ENCODE assay signal across 7 cellular contexts in the genomic region with DNA sequence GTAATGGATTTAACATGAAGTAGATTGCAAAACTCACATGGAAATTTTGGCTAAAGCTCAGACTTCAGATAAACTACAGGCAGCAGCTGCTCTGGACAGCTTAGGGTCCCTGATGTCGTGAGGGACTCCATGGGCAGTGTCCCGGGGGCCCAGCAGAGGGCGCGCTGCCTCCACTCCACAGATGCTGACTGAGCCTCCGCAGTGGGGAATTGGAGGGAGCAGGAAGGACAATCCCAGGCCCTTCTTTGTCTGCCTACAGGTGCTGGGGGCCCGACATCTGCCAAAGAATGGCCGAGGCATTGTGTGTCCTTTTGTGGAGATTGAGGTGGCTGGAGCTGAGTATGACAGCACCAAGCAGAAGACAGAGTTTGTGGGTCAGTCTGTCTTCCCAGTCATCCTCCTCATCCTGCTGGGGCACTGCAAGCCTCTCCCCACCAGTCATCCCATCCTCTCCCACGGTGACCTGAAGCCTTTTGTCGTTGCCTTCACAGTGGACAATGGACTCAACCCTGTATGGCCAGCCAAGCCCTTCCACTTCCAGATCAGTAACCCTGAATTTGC. TPM values are rescaled to one million over a fixed set of nuclear protein-coding genes. Genes with fewer than 3 reads are reported as not detected.
DNase-seq lines count a peak whose midpoint lies in the region; ATAC-seq, FAIRE-seq and TF ChIP-seq lines count a peak whose summit lies in the region.

No MANE protein-coding gene starts in this region.

- DNase-seq in GM12891 (ENCODE audit: insufficient read length, low spot score) = peak; percentile 67
- peak; percentile 68 for DNase-seq in M059J (ENCODE audit: low read depth)
- DNase-seq in SW480 (ENCODE audit: low spot score) = peak; percentile 79
- DNase-seq in activated naive CD8-positive, alpha-beta T cell treated with anti-CD3 and anti-CD28 coated beads, Interleukin-2, amount 50 U/mL, for 24 hours = peak; percentile 74
- DNase-seq in heart right ventricle = peak; percentile 89 to 90
- peak; percentile 22 for DNase-seq in pulmonary artery endothelial cell (ENCODE audit: low read depth, low spot score)
- DNase-seq in upper lobe of right lung = peak; percentile 88

- no peak for TF ChIP-seq POLR2A in GM12891 (IDR thresholded peaks at IDR 0.05; ENCODE audit: low read depth, low read length)

- peak overlapping the region; percentile 66 to 93 (median 85) for H3K27ac ChIP-seq in heart right ventricle
- H3K27ac ChIP-seq in upper lobe of right lung = peak overlapping the region; percentile 63

- ATAC-seq in activated naive CD8-positive, alpha-beta T cell treated with anti-CD3 and anti-CD28 coated beads, Interleukin-2, amount 50 U/mL, for 24 hours = peak; percentile 76
- ATAC-seq in heart right ventricle (peak; percentile 79 to 89 (median 85)), upper lobe of right lung (peak; percentile 90)

- H3K27me3 ChIP-seq in heart right ventricle (no peaks in the 10 kb centered on the region), upper lobe of right lung (no peaks in the 10 kb centered on the region)

- H3K36me3 ChIP-seq in heart right ventricle (peaks cover 0 to 96% (median 47%) of the 10 kb centered on the region in 9 donors), upper lobe of right lung (peaks cover 77% of the 10 kb centered on the region)

- intact Hi-C loops in heart right ventricle (cut with DNase I) = loop anchor here (1.0 to 10.0 kb wide), 14 partner anchors 36 to 239 kb away; a partner anchor contains a TSS
- intact Hi-C loops in upper lobe of right lung (cut with DNase I) = loop anchor here (5.0 kb wide), 1 partner anchor 164 kb away; no protein-coding TSS in a partner anchor

- H3K4me1 Mint-ChIP-seq in activated naive CD8-positive, alpha-beta T cell treated with anti-CD3 and anti-CD28 coated beads, Interleukin-2, amount 50 U/mL, for 24 hours = peaks cover 16% of the 10 kb centered on the region

- no peaks in the 10 kb centered on the region for H3K9me3 Mint-ChIP-seq in activated naive CD8-positive, alpha-beta T cell treated with anti-CD3 and anti-CD28 coated beads, Interleukin-2, amount 50 U/mL, for 24 hours

- TF ChIP-seq CTCF in heart right ventricle (IDR thresholded peaks at IDR 0.05) (peak; percentile 94 to 99 (median 98)), upper lobe of right lung (IDR thresholded peaks at IDR 0.05) (peak; percentile 97)

- WGBS in heart right ventricle, 2 donors = 7 to 15% methylated on average over 9 of the region's 9 CpGs

- peaks cover 64% of the 10 kb centered on the region for H3K36me3 Mint-ChIP-seq in activated naive CD8-positive, alpha-beta T cell treated with anti-CD3 and anti-CD28 coated beads, Interleukin-2, amount 50 U/mL, for 24 hours (ENCODE audit: low read depth)

- no peaks in the 10 kb centered on the region for H3K9me3 ChIP-seq in heart right ventricle
- no peaks in the 10 kb centered on the region for H3K9me3 ChIP-seq in upper lobe of right lung

- H3K4me1 ChIP-seq in heart right ventricle (peaks cover 30 to 72% (median 62%) of the 10 kb centered on the region in 9 donors), upper lobe of right lung (peaks cover 32% of the 10 kb centered on the region)

- H3K27me3 Mint-ChIP-seq in activated naive CD8-positive, alpha-beta T cell treated with anti-CD3 and anti-CD28 coated beads, Interleukin-2, amount 50 U/mL, for 24 hours = no peaks in the 10 kb centered on the region

- H3K4me3 ChIP-seq in heart right ventricle (peak overlapping the region in 1 of 10 donors; percentile 0), upper lobe of right lung (no peak overlapping the region)

- H3K27ac Mint-ChIP-seq in activated naive CD8-positive, alpha-beta T cell treated with anti-CD3 and anti-CD28 coated beads, Interleukin-2, amount 50 U/mL, for 24 hours = peak overlapping the region; percentile 60

- H3K4me3 Mint-ChIP-seq in activated naive CD8-positive, alpha-beta T cell treated with anti-CD3 and anti-CD28 coated beads, Interleukin-2, amount 50 U/mL, for 24 hours = no peak overlapping the region

- FAIRE-seq in GM12891 (lab: Jason Lieb, UNC) = peak; percentile 86

TF ChIP-seq in GM12891, 5 proteins besides CTCF, POLR2A, EP300 and RAD21:
- TF ChIP-seq PAX5 (IDR thresholded peaks at IDR 0.05; ENCODE audit: insufficient read depth, low read length, severe bottlenecking) (no peak), SPI1 (IDR thresholded peaks at IDR 0.05; ENCODE audit: low read depth, low read length) (no peak), POLR2AphosphoS5 (IDR thresholded peaks at IDR 0.05; ENCODE audit: low read depth, low read length) (no peak), POU2F2 (IDR thresholded peaks at IDR 0.05; ENCODE audit: low read depth, low read length) (no peak), TAF1 (IDR thresholded peaks at IDR 0.05; ENCODE audit: low read depth, low read length) (no peak)

RNA-seq across cellular contexts. Expression of a gene that starts 35.9 kb away (rescaled TPM):
- 70.7 TPM for polyA plus RNA-seq in GM12891 (2012; ENCODE audit: low read depth, missing spikeins)
- 59.4 and 65.7 TPM in 2 replicates for total RNA-seq in M059J (2014; rRNA removed; shearing (Covaris generic))
- total RNA-seq in heart right ventricle (10 to 100 TPM; 36.6 to 63.6 (median 47.9) TPM), pulmonary artery endothelial cell (94.7 and 129 TPM in 2 replicates), upper lobe of right lung (120 TPM)
- 10 to 100 TPM; 38.8 to 81.7 TPM for polyA plus RNA-seq in heart right ventricle

Comparison
In these comparisons a context has a peak if more than half of its experiments do, and no peak if none do; other contexts are left out.
1. DNase-seq: peak in every context shown above with its lines; median percentile 90 in heart right ventricle; 88 in upper lobe of right lung; 79 in SW480; 74 in activated naive CD8-positive, alpha-beta T cell treated with anti-CD3 and anti-CD28 coated beads, Interleukin-2, amount 50 U/mL, for 24 hours; 68 in M059J; 67 in GM12891; 22 in pulmonary artery endothelial cell.